In the genomic region with DNA sequence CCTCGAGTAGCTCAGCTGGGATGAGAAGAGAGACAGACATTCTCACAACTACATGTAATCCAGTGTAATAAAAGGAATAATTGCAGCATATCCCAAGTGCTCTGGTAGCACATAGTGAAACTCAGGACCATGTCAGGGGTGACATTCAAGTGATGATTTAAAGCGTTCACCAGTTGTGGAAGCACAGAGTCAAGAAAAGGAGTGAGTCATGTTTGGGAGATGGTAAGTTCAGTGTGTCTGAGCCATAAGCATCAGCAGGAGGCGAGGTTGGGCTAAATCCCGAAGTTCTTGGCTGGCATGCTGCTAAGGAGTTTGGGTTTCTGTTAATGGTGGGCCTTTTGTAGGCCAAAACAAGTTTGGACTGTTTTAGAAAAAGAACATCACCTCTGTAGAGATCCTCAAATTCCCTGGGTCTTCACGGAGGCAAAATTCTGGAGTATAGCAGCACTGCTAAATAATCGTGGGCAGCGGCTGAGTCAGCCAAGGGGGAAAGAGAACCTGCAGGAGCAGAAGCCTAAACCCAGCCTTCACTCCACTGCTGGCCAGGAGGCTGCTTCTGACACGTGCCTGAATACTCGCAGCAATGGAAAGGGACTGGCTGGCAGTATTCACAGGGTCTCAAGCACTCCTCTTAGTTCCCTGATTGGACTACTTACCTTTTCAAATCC, we compare ENCODE assay signal across 21 cellular contexts. TPM values are rescaled to one million over a fixed set of nuclear protein-coding genes. Genes with fewer than 3 reads are reported as not detected.
DNase-seq lines count a peak whose midpoint lies in the region; ATAC-seq, FAIRE-seq and TF ChIP-seq lines count a peak whose summit lies in the region.
"Had no signal": no experiment of that assay in that cellular context is flagged by ENCODE, and none has a peak within 500 bp of the region (broad histone marks: within the 10 kb centered on the region; RNA-seq: fewer than 3 reads in every experiment).

No MANE protein-coding gene starts in this region.

- H3K27me3 ChIP-seq in brain microvascular endothelial cell (replicated peaks) = no peaks in the 10 kb centered on the region
- H3K27me3 ChIP-seq: pancreas, testis had no signal

- TF ChIP-seq CTCF in D721Med (IDR thresholded peaks at IDR 0.05; ENCODE audit: insufficient read depth, missing control alignments) = peak; percentile 19
- 0 out of 2 replicates have a peak, but pooled peaks have one; percentile 7 for TF ChIP-seq CTCF in HFFc6 (IDR thresholded peaks at IDR 0.05)
- no peak for TF ChIP-seq CTCF in brain microvascular endothelial cell (IDR thresholded peaks at IDR 0.05; ENCODE audit: low read depth, low read length, missing control alignments)

- peaks cover 32% of the 10 kb centered on the region for H3K36me3 Mint-ChIP-seq in HFFc6 (ENCODE audit: low read depth)

- DNase-seq in D721Med (ENCODE audit: insufficient read length, low spot score) (no peak), HFFc6 (no peak), brain microvascular endothelial cell (peak; percentile 23), myocyte (ENCODE audit: low read depth) (peak; percentile 34), GF-D8 (lab: John Stamatoyannopoulos, UW) (no peak), MV-4-11 (lab: John Stamatoyannopoulos, UW) (no peak), NCI-H510A treated with DMSO at 0.1 percent for 48 hours (lab: John Stamatoyannopoulos, UW) (no peak)
- DNase-seq: activated CD8-positive, alpha-beta T cell treated with anti-CD3 and anti-CD28 coated beads for 36 hours; immature natural killer cell; naive B cell; NCI-H1105 treated with DMSO at 0.1 percent for 48 hours; pancreas; small intestine; stimulated activated CD4-positive, alpha-beta T cell treated with anti-CD3 and anti-CD28 coated beads, Interleukin-4, amount 100 ng/mL, for 4 hours; SW 1271; testis had no signal

- H3K27me3 Mint-ChIP-seq in HFFc6 (ENCODE audit: insufficient read depth) = no peaks in the 10 kb centered on the region
- H3K27me3 Mint-ChIP-seq: activated CD8-positive, alpha-beta T cell treated with anti-CD3 and anti-CD28 coated beads for 36 hours; naive B cell had no signal

- H3K27ac ChIP-seq in brain microvascular endothelial cell = no peak overlapping the region
- H3K27ac ChIP-seq: coronary artery, KMS-11, pancreas, testis had no signal

- ATAC-seq in GM18907 (IDR thresholded peaks at IDR 0.05; ENCODE audit: unreplicated experiment) = no peak
- ATAC-seq: activated CD8-positive, alpha-beta T cell treated with anti-CD3 and anti-CD28 coated beads for 36 hours; pancreas had no signal

- peaks cover 7% of the 10 kb centered on the region; the same call in 1 of the 2 replicates for H3K4me1 Mint-ChIP-seq in HFFc6 (ENCODE audit: low read depth)
- H3K4me1 Mint-ChIP-seq: immature natural killer cell had no signal

- in situ Hi-C loops in brain microvascular endothelial cell (cut with HindIII; ENCODE audit: low pct_ligation_motif_present, low sequenced_read_pairs) = no loop called here

- H3K4me3 ChIP-seq in brain microvascular endothelial cell (ENCODE audit: low read depth, low read length) = no peak overlapping the region
- H3K4me3 ChIP-seq: coronary artery, lung, pancreas, testis had no signal

- H3K27ac Mint-ChIP-seq in HFFc6 = no peak overlapping the region
- H3K27ac Mint-ChIP-seq: activated CD8-positive, alpha-beta T cell treated with anti-CD3 and anti-CD28 coated beads for 36 hours had no signal

- no peaks in the 10 kb centered on the region for H3K9me3 Mint-ChIP-seq in HFFc6
- H3K9me3 Mint-ChIP-seq: activated CD8-positive, alpha-beta T cell treated with anti-CD3 and anti-CD28 coated beads for 36 hours; immature natural killer cell; naive B cell had no signal

- FAIRE-seq in D721Med (lab: Jason Lieb, UNC) = no peak
- FAIRE-seq: H1, pancreas, small intestine had no signal

- peaks cover 50% of the 10 kb centered on the region for H3K36me3 ChIP-seq in brain microvascular endothelial cell (replicated peaks)

- no peak overlapping the region for H3K4me3 Mint-ChIP-seq in HFFc6
- H3K4me3 Mint-ChIP-seq: activated CD8-positive, alpha-beta T cell treated with anti-CD3 and anti-CD28 coated beads for 36 hours; immature natural killer cell; naive B cell had no signal

RNA-seq across cellular contexts. Expression of gene NHLH1, which starts 7.2 kb away (rescaled TPM):
- total RNA-seq in HFFc6 (2021; fragmentation: NEBNext Ultra II Directional; extraction: Animal tissue kit (Norgen Biotek cat#: 25700)) = under 1 TPM in 3 of 6 experiments, not detected in 3; 0.11 to 0.17 (median 0.11) TPM
- 0.21 and 0.51 TPM in 2 replicates for total RNA-seq in myocyte
- polyA plus RNA-seq in myocyte (2012) = 0.33 TPM
- total RNA-seq: pancreas had no signal
- polyA plus RNA-seq: immature natural killer cell had no signal

RNA-seq across cellular contexts. Expression of gene NCSTN, which starts 16.5 kb away (rescaled TPM):
- 100 to 1,000 TPM; 133 to 154 (median 145) TPM for total RNA-seq in HFFc6 (2021; fragmentation: NEBNext Ultra II Directional; extraction: Animal tissue kit (Norgen Biotek cat#: 25700))
- total RNA-seq in myocyte = 80.3 and 90.1 TPM in 2 replicates
- polyA plus RNA-seq in myocyte (2012) = 138 TPM

RNA-seq across cellular contexts. Expression of gene COPA, which starts 16.6 kb away (rescaled TPM):
- total RNA-seq in HFFc6 (2021; fragmentation: NEBNext Ultra II Directional; extraction: Animal tissue kit (Norgen Biotek cat#: 25700)) = 100 to 1,000 TPM; 218 to 257 (median 249) TPM
- total RNA-seq in myocyte = 119 and 138 TPM in 2 replicates
- polyA plus RNA-seq in myocyte (2012) = 137 TPM

RNA-seq across cellular contexts. Expression of gene VANGL2, which starts 40.7 kb away (rescaled TPM):
- not detected for total RNA-seq in HFFc6 (2021; fragmentation: NEBNext Ultra II Directional; extraction: Animal tissue kit (Norgen Biotek cat#: 25700))
- 0.05 and 0.21 TPM in 2 replicates for total RNA-seq in myocyte
- polyA plus RNA-seq in myocyte (2012) = 0.79 TPM
- polyA plus RNA-seq: immature natural killer cell had no signal

Comparison
In these comparisons a context has a peak if more than half of its experiments do, and no peak if none do; other contexts are left out.
1. DNase-seq: peak in brain microvascular endothelial cell (single experiment) and myocyte (single experiment); none in D721Med (single experiment), HFFc6 (single experiment), GF-D8 (single experiment), MV-4-11 (single experiment) and NCI-H510A treated with DMSO at 0.1 percent for 48 hours (single experiment).